8 cellular contexts compared by ENCODE assay signal in the genomic region with DNA sequence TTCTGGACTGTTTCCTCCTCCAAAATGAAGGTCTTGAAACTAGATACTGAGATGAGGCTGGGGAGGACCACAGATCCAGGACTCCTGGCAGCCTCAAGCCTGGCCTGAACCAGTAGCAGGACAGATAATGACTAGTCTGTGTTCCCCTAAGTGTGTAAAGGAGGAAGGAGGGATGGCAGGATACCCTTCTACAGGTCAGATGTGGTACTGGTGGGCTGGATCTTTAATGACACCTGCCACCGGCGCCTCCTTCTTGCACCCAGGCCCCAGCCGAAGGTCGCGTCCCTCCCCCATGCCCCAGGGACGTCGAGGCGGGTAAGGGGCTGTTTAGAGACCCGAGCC. TPM values are rescaled to one million over a fixed set of nuclear protein-coding genes. Genes with fewer than 3 reads are reported as not detected.
DNase-seq lines count a peak whose midpoint lies in the region; ATAC-seq and TF ChIP-seq lines count a peak whose summit lies in the region.

No MANE protein-coding gene starts in this region.

- DNase-seq in AG04449 (ENCODE audit: low read depth, low spot score) (no peak), HAP-1 (ENCODE audit: low spot score in 2 of 2) (no peak), left ventricle myocardium superior (no peak), COR-L47 (lab: John Stamatoyannopoulos, UW) (no peak)
- DNase-seq in activated naive CD4-positive, alpha-beta T cell treated with anti-CD3 and anti-CD28 coated beads for 36 hours: no peak

- H3K27ac ChIP-seq in skin epidermis: peak overlapping the region; percentile 78 to 99 (median 96)

- no peaks in the 10 kb centered on the region for H3K9me3 Mint-ChIP-seq in activated naive CD4-positive, alpha-beta T cell treated with anti-CD3 and anti-CD28 coated beads for 36 hours

- CTCF ChIA-PET in AG04449 (lab: Yijun Ruan, JAX): interaction anchor here (1.0 kb wide), 1 partner anchor 329 kb away, joined by 3 read pairs; no protein-coding TSS in a partner anchor
- CTCF ChIA-PET in activated naive CD4-positive, alpha-beta T cell treated with anti-CD3 and anti-CD28 coated beads for 36 hours (lab: Charles Lee): interaction anchor here (0.8 to 1.0 kb wide), 2 partner anchors 9 to 15 kb away, joined by 3 to 4 read pairs; no protein-coding TSS in a partner anchor

- H3K27ac Mint-ChIP-seq in activated naive CD4-positive, alpha-beta T cell treated with anti-CD3 and anti-CD28 coated beads for 36 hours: peak overlapping the region; percentile 84

- no peaks in the 10 kb centered on the region for H3K27me3 ChIP-seq in HAP-1 (ENCODE audit: low read depth)

- POLR2A ChIA-PET in AG04449 (lab: Yijun Ruan, JAX): interaction anchor here (1.0 to 2.6 kb wide), 3 partner anchors 13 to 98 kb away, joined by 4 to 25 read pairs (median 13); a partner anchor contains a TSS

- intact Hi-C loops in activated naive CD4-positive, alpha-beta T cell treated with anti-CD3 and anti-CD28 coated beads for 36 hours (cut with micrococcal nuclease): loop anchor here (1.0 to 2.0 kb wide), 3 partner anchors 16 to 47 kb away; a partner anchor contains a TSS
- intact Hi-C loops in left ventricle myocardium superior (cut with micrococcal nuclease): no loop called here

- peaks cover 20% of the 10 kb centered on the region for H3K4me1 Mint-ChIP-seq in activated naive CD4-positive, alpha-beta T cell treated with anti-CD3 and anti-CD28 coated beads for 36 hours (ENCODE audit: low read depth)

- no peak for TF ChIP-seq CTCF in AG04449 (IDR thresholded peaks at IDR 0.05; ENCODE audit: insufficient read depth, low read length, missing control alignments)

- H3K4me1 ChIP-seq in HAP-1: peaks cover 5% of the 10 kb centered on the region; the same call in 1 of the 2 replicates

- H3K27me3 Mint-ChIP-seq in activated naive CD4-positive, alpha-beta T cell treated with anti-CD3 and anti-CD28 coated beads for 36 hours (ENCODE audit: low read depth): no peaks in the 10 kb centered on the region

- in situ Hi-C loops in HAP-1 (cut with MboI; ENCODE audit: low sequenced_read_pairs): no loop called here

- H3K4me3 ChIP-seq in AG04449 (ENCODE audit: low read depth, low read length) (peak overlapping the region; percentile 96), HAP-1 (peak overlapping the region; percentile 89), skin epidermis (peak overlapping the region; percentile 61 to 97 (median 78))

- peaks cover 19% of the 10 kb centered on the region for H3K36me3 Mint-ChIP-seq in activated naive CD4-positive, alpha-beta T cell treated with anti-CD3 and anti-CD28 coated beads for 36 hours (ENCODE audit: low read depth)

- ATAC-seq in left ventricle myocardium superior (peak; percentile 0), HG02678 (IDR thresholded peaks at IDR 0.05; ENCODE audit: unreplicated experiment) (no peak), GM21529 (IDR thresholded peaks at IDR 0.05; ENCODE audit: unreplicated experiment) (no peak)

- peak overlapping the region; percentile 86 for H3K4me3 Mint-ChIP-seq in activated naive CD4-positive, alpha-beta T cell treated with anti-CD3 and anti-CD28 coated beads for 36 hours

- peaks cover 45% of the 10 kb centered on the region for H3K36me3 ChIP-seq in HAP-1 (replicated peaks)

- no peaks in the 10 kb centered on the region for H3K9me3 ChIP-seq in HAP-1

RNA-seq across cellular contexts. Expression of a gene that starts 0.6 kb away (rescaled TPM):
- total RNA-seq in activated naive CD4-positive, alpha-beta T cell treated with anti-CD3 and anti-CD28 coated beads for 36 hours: 10 to 100 TPM; 44.3 to 46.5 TPM
- total RNA-seq in left ventricle myocardium superior: 64.6 TPM

RNA-seq across cellular contexts. Expression of a gene that starts 12.8 kb away (rescaled TPM):
- total RNA-seq in activated naive CD4-positive, alpha-beta T cell treated with anti-CD3 and anti-CD28 coated beads for 36 hours: not detected
- 798 TPM for total RNA-seq in left ventricle myocardium superior

RNA-seq across cellular contexts. Expression of a gene that starts 15.5 kb away (rescaled TPM):
- total RNA-seq in activated naive CD4-positive, alpha-beta T cell treated with anti-CD3 and anti-CD28 coated beads for 36 hours: 100 to 1,000 TPM; 265 to 281 TPM
- 227 TPM for total RNA-seq in left ventricle myocardium superior

RNA-seq across cellular contexts. Expression of a gene that starts 26.2 kb away (rescaled TPM):
- total RNA-seq in activated naive CD4-positive, alpha-beta T cell treated with anti-CD3 and anti-CD28 coated beads for 36 hours: 100 to 1,000 TPM; 100 to 111 TPM
- total RNA-seq in left ventricle myocardium superior: 61.9 TPM

RNA-seq across cellular contexts. Expression of a gene that starts 46.1 kb away (rescaled TPM):
- 10 to 100 TPM; 11.8 to 12.8 TPM for total RNA-seq in activated naive CD4-positive, alpha-beta T cell treated with anti-CD3 and anti-CD28 coated beads for 36 hours
- 10.2 TPM for total RNA-seq in left ventricle myocardium superior

Comparison
In these comparisons a context has a peak if more than half of its experiments do, and no peak if none do; other contexts are left out.
1. RNA of a gene that starts 12.8 kb away (total RNA-seq): 798 TPM in left ventricle myocardium superior (single experiment); not detected in activated naive CD4-positive, alpha-beta T cell treated with anti-CD3 and anti-CD28 coated beads for 36 hours; every median in the first group is over 100 times any median in the second.
2. Peak in every context shown above with its lines, with median percentiles within 50 percentile points of each other: H3K4me3 ChIP-seq.